ENCODE assay signal across 22 cellular contexts in genomic region chr10:35916791-35917190, GRCh38.
DNase-seq lines count a peak whose midpoint lies in the region; ATAC-seq and TF ChIP-seq lines count a peak whose summit lies in the region.
"Had no signal": no experiment of that assay in that cellular context is flagged by ENCODE, and none has a peak within 500 bp of the region (broad histone marks: within the 10 kb centered on the region; RNA-seq: fewer than 3 reads in every experiment).

No MANE protein-coding gene starts in this region.

- no peak overlapping the region for H3K23ac ChIP-seq in mesendoderm (ENCODE audit: low read length)

- H2BK15ac ChIP-seq in mesendoderm (replicated peaks; ENCODE audit: low read depth): no peak overlapping the region

- H2BK120ac ChIP-seq in mesendoderm (ENCODE audit: low read depth, low read length): no peak overlapping the region

- intact Hi-C loops in OCI-LY7 (cut with micrococcal nuclease; ENCODE audit: unreplicated experiment): loop anchor here (10.0 kb wide), 1 partner anchor 282 kb away; no protein-coding TSS in a partner anchor

- no peak overlapping the region for H3K27ac Mint-ChIP-seq in stimulated activated naive B cell treated with anti-CD40 and anti-IgM and Interleukin-4, amounts not matched to agents 10 μg/mL and 1 μg/mL and 100 μg/mL, for 72 hours
- H3K27ac Mint-ChIP-seq: activated naive CD8-positive, alpha-beta T cell treated with anti-CD3 and anti-CD28 coated beads for 36 hours; mesothelial cell of epicardium had no signal

- peak; percentile 49 for DNase-seq in GM23248
- peak; percentile 5 for DNase-seq in OCI-LY7 (ENCODE audit: low spot score)
- no peak for DNase-seq in epithelial cell of proximal tubule (ENCODE audit: low read depth)
- DNase-seq in mesendoderm: peak; percentile 57
- DNase-seq in stimulated activated naive B cell treated with anti-CD40 and anti-IgM and Interleukin-4, amounts not matched to agents 10 μg/mL and 1 μg/mL and 100 μg/mL, for 72 hours: no peak
- no peak for DNase-seq in NCI-H2107 (lab: John Stamatoyannopoulos, UW)
- DNase-seq: activated CD4-positive, alpha-beta T cell treated with anti-CD3 and anti-CD28 coated beads, Interleukin-2, amount 50 U/mL, for 1 hour; activated naive CD8-positive, alpha-beta T cell treated with anti-CD3 and anti-CD28 coated beads for 36 hours; activated T-cell treated with anti-CD3 and anti-CD28 coated beads, Interleukin-2, amount 50 U/mL, for 4 hours; central memory CD4-positive, alpha-beta T cell; effector memory CD4-positive, alpha-beta T cell; NCI-H82; SIG-M5; stimulated activated CD4-positive, alpha-beta T cell treated with anti-CD3 and anti-CD28 coated beads, Interleukin-4, amount 100 ng/mL, for 1 hour; stimulated activated CD8-positive, alpha-beta memory T cell treated with anti-CD3 and anti-CD28 coated beads, Interleukin-4, amount 100 ng/mL, for 48 hours; T-helper 9 cell had no signal

- H3K4me3 Mint-ChIP-seq in stimulated activated naive B cell treated with anti-CD40 and anti-IgM and Interleukin-4, amounts not matched to agents 10 μg/mL and 1 μg/mL and 100 μg/mL, for 72 hours: no peak overlapping the region
- H3K4me3 Mint-ChIP-seq: activated naive CD8-positive, alpha-beta T cell treated with anti-CD3 and anti-CD28 coated beads for 36 hours; activated T-cell treated with anti-CD3 and anti-CD28 coated beads, Interleukin-2, amount 50 U/mL, for 4 hours; mesothelial cell of epicardium had no signal

- 87 to 88% methylated on average over 4 of the region's 4 CpGs for WGBS in GM23248 (ENCODE audit: low coverage in 1 of 2, low lambda C conversion rate in 2 of 2, missing lambda C conversion rate in 2 of 2), 2 experiments
- WGBS in mesendoderm (ENCODE audit: extremely low coverage, insufficient coverage, low lambda C conversion rate): no CpG with 5 or more reads among the region's 4 CpGs
- WGBS in gastroesophageal sphincter (ENCODE audit: low coverage in 1 of 2), 2 donors: 89 to 92% methylated on average over 4 of the region's 4 CpGs

- H3K4me2 ChIP-seq in GM23248 (ENCODE audit: unreplicated experiment): no peak overlapping the region
- no peak overlapping the region for H3K4me2 ChIP-seq in OCI-LY7 (ENCODE audit: low read length)
- H3K4me2 ChIP-seq in mesendoderm (ENCODE audit: low read length): no peak overlapping the region

- no peak overlapping the region for H2BK5ac ChIP-seq in mesendoderm (ENCODE audit: low read length)

- TF ChIP-seq POLR2A in gastroesophageal sphincter (IDR thresholded peaks at IDR 0.05): no peak

- peaks cover 0 to 1% of the 10 kb centered on the region in 2 donors for H3K27me3 Mint-ChIP-seq in stimulated activated naive B cell treated with anti-CD40 and anti-IgM and Interleukin-4, amounts not matched to agents 10 μg/mL and 1 μg/mL and 100 μg/mL, for 72 hours

- H3K4me1 ChIP-seq in GM23248 (ENCODE audit: insufficient read depth) (peaks cover 34% of the 10 kb centered on the region), OCI-LY7 (ENCODE audit: insufficient read depth, low read length, poor library complexity, severe bottlenecking) (no peaks in the 10 kb centered on the region), mesendoderm (ENCODE audit: control insufficient read depth, low read depth, low read length) (peaks cover 5% of the 10 kb centered on the region), gastroesophageal sphincter (peaks cover 0 to 8% (median 0%) of the 10 kb centered on the region in 3 donors)

- no peak overlapping the region for H2AK5ac ChIP-seq in mesendoderm (ENCODE audit: low read length)

- no TSS peak for BruUV-seq in OCI-LY7 (replicated peaks; lab: Mats Ljungman, UMichigan)

- no peak overlapping the region for H3K4me3 ChIP-seq in GM23248
- H3K4me3 ChIP-seq in OCI-LY7 (ENCODE audit: low read depth, low read length, poor library complexity, severe bottlenecking): no peak overlapping the region
- no peak overlapping the region for H3K4me3 ChIP-seq in epithelial cell of proximal tubule (ENCODE audit: low read depth, low read length)
- H3K4me3 ChIP-seq in mesendoderm (ENCODE audit: low read length): no peak overlapping the region
- no peak overlapping the region for H3K4me3 ChIP-seq in gastroesophageal sphincter
- H3K4me3 ChIP-seq: thoracic aorta had no signal

- H3K36me3 Mint-ChIP-seq in stimulated activated naive B cell treated with anti-CD40 and anti-IgM and Interleukin-4, amounts not matched to agents 10 μg/mL and 1 μg/mL and 100 μg/mL, for 72 hours: no peaks in the 10 kb centered on the region
- H3K36me3 Mint-ChIP-seq: activated naive CD8-positive, alpha-beta T cell treated with anti-CD3 and anti-CD28 coated beads for 36 hours; mesothelial cell of epicardium had no signal

- H2AFZ ChIP-seq in GM23248 (no peak overlapping the region), OCI-LY7 (ENCODE audit: low read length) (no peak overlapping the region)

- no peak overlapping the region for H4K8ac ChIP-seq in mesendoderm (ENCODE audit: low read depth, low read length)

- no peaks in the 10 kb centered on the region for H3K79me1 ChIP-seq in mesendoderm (ENCODE audit: low read length)

- H3K9me3 ChIP-seq in GM23248 (ENCODE audit: low read depth): no peaks in the 10 kb centered on the region
- no peaks in the 10 kb centered on the region for H3K9me3 ChIP-seq in OCI-LY7 (ENCODE audit: low read length)
- no peaks in the 10 kb centered on the region for H3K9me3 ChIP-seq in gastroesophageal sphincter
- H3K9me3 ChIP-seq: neutrophil, thoracic aorta had no signal

- H3K27me3 ChIP-seq in GM23248 (replicated peaks; ENCODE audit: insufficient read depth) (no peaks in the 10 kb centered on the region), mesendoderm (ENCODE audit: insufficient read depth, low read length, poor library complexity) (no peaks in the 10 kb centered on the region), gastroesophageal sphincter (no peaks in the 10 kb centered on the region)
- H3K27me3 ChIP-seq: neutrophil had no signal

- H4K20me1 ChIP-seq in GM23248 (ENCODE audit: insufficient read depth) (no peaks in the 10 kb centered on the region), OCI-LY7 (ENCODE audit: insufficient read depth, low read length) (no peaks in the 10 kb centered on the region)

- peaks cover 37% of the 10 kb centered on the region for H3F3A ChIP-seq in GM23248 (ENCODE audit: insufficient read depth)

- H3K27ac ChIP-seq in GM23248 (no peak overlapping the region), OCI-LY7 (ENCODE audit: low read depth, low read length, poor library complexity, severe bottlenecking) (no peak overlapping the region), mesendoderm (ENCODE audit: low read depth, low read length) (no peak overlapping the region), gastroesophageal sphincter (no peak overlapping the region)
- H3K27ac ChIP-seq: C4-2B, neutrophil, thoracic aorta had no signal

- no peak for TF ChIP-seq EP300 in gastroesophageal sphincter (IDR thresholded peaks at IDR 0.05)

- H3K9me2 ChIP-seq in GM23248 (ENCODE audit: insufficient read depth) (no peaks in the 10 kb centered on the region), OCI-LY7 (ENCODE audit: insufficient read depth, low read length) (no peaks in the 10 kb centered on the region)

- no peak for ATAC-seq in HG03135 (IDR thresholded peaks at IDR 0.05; ENCODE audit: unreplicated experiment)
- ATAC-seq in stimulated activated naive B cell treated with anti-CD40 and anti-IgM and Interleukin-4, amounts not matched to agents 10 μg/mL and 1 μg/mL and 100 μg/mL, for 72 hours (replicated peaks): no peak
- no peak for ATAC-seq in gastroesophageal sphincter
- ATAC-seq: activated T-cell treated with anti-CD3 and anti-CD28 coated beads, Interleukin-2, amount 50 U/mL, for 4 hours had no signal

- H3K79me2 ChIP-seq in GM23248 (ENCODE audit: insufficient read depth) (no peaks in the 10 kb centered on the region), OCI-LY7 (ENCODE audit: insufficient read depth, low read depth, low read length) (no peaks in the 10 kb centered on the region), mesendoderm (ENCODE audit: control insufficient read depth, insufficient read depth, low read length) (no peaks in the 10 kb centered on the region)

- no peaks in the 10 kb centered on the region for H3K36me3 ChIP-seq in GM23248 (ENCODE audit: low read depth)
- no peaks in the 10 kb centered on the region for H3K36me3 ChIP-seq in OCI-LY7 (ENCODE audit: insufficient read depth, low read length)
- no peaks in the 10 kb centered on the region for H3K36me3 ChIP-seq in mesendoderm (ENCODE audit: control insufficient read depth, insufficient read depth, low read length)
- no peaks in the 10 kb centered on the region for H3K36me3 ChIP-seq in gastroesophageal sphincter
- H3K36me3 ChIP-seq: neutrophil, thoracic aorta had no signal

- POLR2A ChIA-PET in OCI-LY7 (lab: Charles Lee): no interaction called here

- H3K4ac ChIP-seq in mesendoderm (ENCODE audit: low read depth, low read length): no peak overlapping the region

- H3K56ac ChIP-seq in mesendoderm (ENCODE audit: low read length): no peak overlapping the region

- H4K5ac ChIP-seq in mesendoderm (ENCODE audit: low read length): no peak overlapping the region

- no peak overlapping the region for H3K18ac ChIP-seq in mesendoderm (ENCODE audit: low read length)

- no peaks in the 10 kb centered on the region for H3K4me1 Mint-ChIP-seq in stimulated activated naive B cell treated with anti-CD40 and anti-IgM and Interleukin-4, amounts not matched to agents 10 μg/mL and 1 μg/mL and 100 μg/mL, for 72 hours
- H3K4me1 Mint-ChIP-seq: activated naive CD8-positive, alpha-beta T cell treated with anti-CD3 and anti-CD28 coated beads for 36 hours had no signal

- H3K9ac ChIP-seq in GM23248 (no peak overlapping the region), mesendoderm (ENCODE audit: low read length) (no peak overlapping the region)

- in situ Hi-C loops in GM23248 (cut with MboI): loop anchor here (25.0 kb wide), 1 partner anchor 279 kb away; the partner anchor contains the start of gene FZD8

- TF ChIP-seq CTCF in OCI-LY7 (conservative IDR thresholded peaks at IDR 0.05; ENCODE audit: low read length) (peak; percentile 55), epithelial cell of proximal tubule (conservative IDR thresholded peaks at IDR 0.05; ENCODE audit: low read depth, low read length) (peak; percentile 43), gastroesophageal sphincter (IDR thresholded peaks at IDR 0.05) (no peak)

- CTCF ChIA-PET in OCI-LY7 (lab: Charles Lee; ENCODE audit: unreplicated experiment): interaction anchor here (0.6 kb wide), 1 partner anchor 71 kb away, joined by 4 read pairs; no protein-coding TSS in a partner anchor

- no peaks in the 10 kb centered on the region for H3K9me3 Mint-ChIP-seq in stimulated activated naive B cell treated with anti-CD40 and anti-IgM and Interleukin-4, amounts not matched to agents 10 μg/mL and 1 μg/mL and 100 μg/mL, for 72 hours
- H3K9me3 Mint-ChIP-seq: activated T-cell treated with anti-CD3 and anti-CD28 coated beads, Interleukin-2, amount 50 U/mL, for 4 hours; mesothelial cell of epicardium had no signal

Comparison
In these comparisons a context has a peak if more than half of its experiments do, and no peak if none do; other contexts are left out.
1. DNase-seq: peak in GM23248 (single experiment), OCI-LY7 (single experiment) and mesendoderm (single experiment); none in epithelial cell of proximal tubule (single experiment), stimulated activated naive B cell treated with anti-CD40 and anti-IgM and Interleukin-4, amounts not matched to agents 10 μg/mL and 1 μg/mL and 100 μg/mL, for 72 hours (single experiment) and NCI-H2107 (single experiment).
2. CTCF ChIP-seq: peak in OCI-LY7 (single experiment) and epithelial cell of proximal tubule (single experiment); none in gastroesophageal sphincter (0 of 4).